31 cellular contexts compared by ENCODE assay signal in genomic region chr21:21673959-21674358, GRCh38.
"Had no signal": no experiment of that assay in that cellular context is flagged by ENCODE, and none has a peak within 500 bp of the region (broad histone marks: within the 10 kb centered on the region; RNA-seq: fewer than 3 reads in every experiment).

No MANE protein-coding gene starts in this region.

- H3K36me3 ChIP-seq: MG63, Peyer's patch, SJSA1 had no signal

- H3K4me3 ChIP-seq: K562, MG63, Peyer's patch, SJSA1 had no signal

- H3K27ac ChIP-seq: Peyer's patch, SJSA1 had no signal

- DNase-seq: Kasumi-1, KG1, MG63, NCI-H1048, NCI-H1092 treated with DMSO at 0.1 percent for 48 hours, NCI-H1105 treated with DMSO at 0.1 percent for 48 hours, NCI-H1417, NCI-H1436, NCI-H146, NCI-H1694, NCI-H187, NCI-H1930, NCI-H2029 treated with DMSO at 0.1 percent for 48 hours, NCI-H2081 treated with DMSO at 0.1 percent for 48 hours, NCI-H2107, NCI-H2171, NCI-H226, NCI-H446 treated with DMSO at 0.1 percent for 48 hours, NCI-H510A, NCI-H524, NCI-H526, NCI-H69, NCI-H748 treated with DMSO at 0.1 percent for 48 hours, NCI-H82, Peyer's patch, Right ventricle myocardium superior, RPMI8226, SHP77 treated with DMSO at 0.1 percent for 48 hours, SK-N-SH had no signal

- ATAC-seq: K562 had no signal

- H3K9me2 ChIP-seq: SK-N-SH had no signal

- H3K9me3 ChIP-seq: MG63, SJSA1, SK-N-SH had no signal

- H3K27me3 ChIP-seq: MG63, Peyer's patch, SJSA1 had no signal

- H3K4me2 ChIP-seq: SK-N-SH had no signal

- H3K9ac ChIP-seq: SK-N-SH had no signal
